In genomic region chr19:44303976-44304568, GRCh38 we compare ENCODE assay signal across 8 cellular contexts. TPM values are rescaled to one million over a fixed set of nuclear protein-coding genes. Genes with fewer than 3 reads are reported as not detected.
A peak's percentile ranks its signal among the peaks of the same experiment; 100 is the strongest.
DNase-seq lines count a peak whose midpoint lies in the region; ATAC-seq and TF ChIP-seq lines count a peak whose summit lies in the region.

No MANE protein-coding gene starts in this region.

- H3K27ac ChIP-seq in foreskin keratinocyte (peak overlapping the region; percentile 43), neutrophil (no peak overlapping the region)

- peaks cover 15% of the 10 kb centered on the region for H3K9me3 Mint-ChIP-seq in activated CD8-positive, alpha-beta T cell treated with anti-CD3 and anti-CD28 coated beads for 36 hours

- peaks cover 18% of the 10 kb centered on the region for H3K9me3 ChIP-seq in neutrophil

- H3K4me1 Mint-ChIP-seq in activated CD8-positive, alpha-beta T cell treated with anti-CD3 and anti-CD28 coated beads for 36 hours (ENCODE audit: low read depth) = peaks cover 20% of the 10 kb centered on the region

- H3K4me1 ChIP-seq in foreskin keratinocyte = peaks cover 6% of the 10 kb centered on the region
- H3K4me1 ChIP-seq in neutrophil (ENCODE audit: control insufficient read depth in 1 of 2, insufficient read depth in 1 of 2, low read depth in 1 of 2, low read length in 1 of 2) = peaks cover 4 to 11% of the 10 kb centered on the region in 2 experiments

- TF ChIP-seq CTCF in activated CD8-positive, alpha-beta T cell treated with anti-CD3 and anti-CD28 coated beads for 36 hours (IDR thresholded peaks at IDR 0.05) = no peak
- TF ChIP-seq CTCF in foreskin keratinocyte (conservative IDR thresholded peaks at IDR 0.05) = no peak
- no peak for TF ChIP-seq CTCF in neutrophil (IDR thresholded peaks at IDR 0.05)

- H3K27me3 ChIP-seq in foreskin keratinocyte = no peaks in the 10 kb centered on the region
- H3K27me3 ChIP-seq in neutrophil = no peaks in the 10 kb centered on the region

- peak overlapping the region; percentile 83 for H3K4me3 Mint-ChIP-seq in activated CD8-positive, alpha-beta T cell treated with anti-CD3 and anti-CD28 coated beads for 36 hours

- H3K27ac Mint-ChIP-seq in activated CD8-positive, alpha-beta T cell treated with anti-CD3 and anti-CD28 coated beads for 36 hours = peak overlapping the region; percentile 81

- peak overlapping the region; percentile 62 to 80 for H3K4me3 ChIP-seq in neutrophil (ENCODE audit: low read depth in 1 of 2, low read length in 1 of 2)

- peaks cover 12% of the 10 kb centered on the region for H3K36me3 ChIP-seq in neutrophil

- peaks cover 32% of the 10 kb centered on the region for H3K36me3 Mint-ChIP-seq in activated CD8-positive, alpha-beta T cell treated with anti-CD3 and anti-CD28 coated beads for 36 hours (ENCODE audit: low read depth)

- H3K27me3 Mint-ChIP-seq in activated CD8-positive, alpha-beta T cell treated with anti-CD3 and anti-CD28 coated beads for 36 hours = peaks cover 3% of the 10 kb centered on the region

- CTCF ChIA-PET in activated CD8-positive, alpha-beta T cell treated with anti-CD3 and anti-CD28 coated beads for 36 hours (lab: Charles Lee) = interaction anchor here (1.1 kb wide), 1 partner anchor 209 kb away, joined by 4 read pairs; no protein-coding TSS in a partner anchor

- POLR2A ChIA-PET in activated CD8-positive, alpha-beta T cell treated with anti-CD3 and anti-CD28 coated beads for 36 hours (lab: Charles Lee) = interaction anchor here (1.0 kb wide), 1 partner anchor 92 kb away, joined by 4 read pairs; the partner anchor contains the start of gene ZNF227

- intact Hi-C loops in activated CD8-positive, alpha-beta T cell treated with anti-CD3 and anti-CD28 coated beads for 36 hours (cut with micrococcal nuclease) = loop anchor here (10.0 kb wide), 1 partner anchor 89 kb away; the partner anchor contains the start of gene ZNF227

- DNase-seq in EH (ENCODE audit: low read depth) = peak; percentile 64
- peak; percentile 2 for DNase-seq in HPDE6-E6E7 (ENCODE audit: extremely low spot score)
- peak; percentile 4 for DNase-seq in activated CD8-positive, alpha-beta T cell treated with anti-CD3 and anti-CD28 coated beads for 36 hours
- DNase-seq in foreskin keratinocyte = peak in 1 of 2 donors; percentile 50
- DNase-seq in COR-L47 (lab: John Stamatoyannopoulos, UW) = no peak

- ATAC-seq in activated CD8-positive, alpha-beta T cell treated with anti-CD3 and anti-CD28 coated beads for 36 hours = peak; percentile 34
- ATAC-seq in foreskin keratinocyte = peak; percentile 5
- no peak for ATAC-seq in GM21515 (IDR thresholded peaks at IDR 0.05; ENCODE audit: unreplicated experiment)
- no peak for ATAC-seq in GM21529 (IDR thresholded peaks at IDR 0.05; ENCODE audit: unreplicated experiment)

RNA-seq across cellular contexts. Expression of gene ZNF235, which starts 0.8 kb away (rescaled TPM):
- total RNA-seq in activated CD8-positive, alpha-beta T cell treated with anti-CD3 and anti-CD28 coated beads for 36 hours = 1 to 10 TPM; 2.7 to 3.6 TPM
- 3.2 and 3.5 TPM in 2 replicates for total RNA-seq in foreskin keratinocyte
- 0.88 and 1.2 TPM in 2 replicates for polyA plus RNA-seq in foreskin keratinocyte

RNA-seq across cellular contexts. Expression of gene ZNF233, which starts 44.4 kb away (rescaled TPM):
- total RNA-seq in activated CD8-positive, alpha-beta T cell treated with anti-CD3 and anti-CD28 coated beads for 36 hours = under 1 TPM; 0.20 to 0.43 TPM
- total RNA-seq in foreskin keratinocyte = 0.25 and 0.27 TPM in 2 replicates
- polyA plus RNA-seq in foreskin keratinocyte = 0.07 and 0.16 TPM in 2 replicates

RNA-seq across cellular contexts. Expression of gene ZNF112, which starts 52.4 kb away (rescaled TPM):
- under 1 TPM in 1 of 2 experiments, not detected in 1; 0.11 TPM for total RNA-seq in activated CD8-positive, alpha-beta T cell treated with anti-CD3 and anti-CD28 coated beads for 36 hours
- 3.2 and 3.3 TPM in 2 replicates for total RNA-seq in foreskin keratinocyte
- 0.63 and 0.79 TPM in 2 replicates for polyA plus RNA-seq in foreskin keratinocyte

Comparison
In these comparisons a context has a peak if more than half of its experiments do, and no peak if none do; other contexts are left out.
1. ATAC-seq: peak in activated CD8-positive, alpha-beta T cell treated with anti-CD3 and anti-CD28 coated beads for 36 hours (single experiment) and foreskin keratinocyte (single experiment); none in GM21515 (single experiment) and GM21529 (single experiment).